Comparison of ENCODE assay signal across 8 cellular contexts in genomic region chr20:53866787-53867740, GRCh38.
A peak's percentile ranks its signal among the peaks of the same experiment; 100 is the strongest.
DNase-seq lines count a peak whose midpoint lies in the region; ATAC-seq and TF ChIP-seq lines count a peak whose summit lies in the region.

No MANE protein-coding gene starts in this region.

- H3K4me3 ChIP-seq in SU-DHL-6 (ENCODE audit: insufficient read depth, low read length, poor library complexity, severe bottlenecking) (peak overlapping the region; percentile 34), right cardiac atrium (ENCODE audit: low read length) (no peak overlapping the region)

- ATAC-seq in GM18858 (IDR thresholded peaks at IDR 0.05; ENCODE audit: unreplicated experiment) (peak; percentile 41), HG02973 (IDR thresholded peaks at IDR 0.05; ENCODE audit: unreplicated experiment) (peak; percentile 32), right cardiac atrium (no peak), omental fat pad (ENCODE audit: low FRiP score) (no peak)
- ATAC-seq in stimulated activated memory B cell treated with anti-CD40 and anti-IgM and Interleukin-4, amounts not matched to agents 10 μg/mL and 1 μg/mL and 100 μg/mL, for 72 hours = peak; percentile 63

- no peaks in the 10 kb centered on the region for H3K9me3 ChIP-seq in SU-DHL-6 (ENCODE audit: insufficient read depth, low read length)
- H3K9me3 ChIP-seq in right cardiac atrium (ENCODE audit: control insufficient read depth, low read length) = no peaks in the 10 kb centered on the region

- no peaks in the 10 kb centered on the region for H3K9me3 Mint-ChIP-seq in stimulated activated memory B cell treated with anti-CD40 and anti-IgM and Interleukin-4, amounts not matched to agents 10 μg/mL and 1 μg/mL and 100 μg/mL, for 72 hours

- peak overlapping the region; percentile 25 for H3K4me3 Mint-ChIP-seq in stimulated activated memory B cell treated with anti-CD40 and anti-IgM and Interleukin-4, amounts not matched to agents 10 μg/mL and 1 μg/mL and 100 μg/mL, for 72 hours

- peak overlapping the region; percentile 88 for H3K27ac Mint-ChIP-seq in stimulated activated memory B cell treated with anti-CD40 and anti-IgM and Interleukin-4, amounts not matched to agents 10 μg/mL and 1 μg/mL and 100 μg/mL, for 72 hours

- H3K36me3 ChIP-seq in SU-DHL-6 (ENCODE audit: low read length) = no peaks in the 10 kb centered on the region

- H3K4me1 ChIP-seq in right cardiac atrium (ENCODE audit: control insufficient read depth, insufficient read depth, low read length) = peaks cover 2% of the 10 kb centered on the region

- no peaks in the 10 kb centered on the region for H3K36me3 Mint-ChIP-seq in stimulated activated memory B cell treated with anti-CD40 and anti-IgM and Interleukin-4, amounts not matched to agents 10 μg/mL and 1 μg/mL and 100 μg/mL, for 72 hours

- H2AFZ ChIP-seq in SU-DHL-6 (ENCODE audit: low read depth, low read length, severe bottlenecking) = peak overlapping the region; percentile 87

- 44% methylated on average over 11 of the region's 11 CpGs for WGBS in right cardiac atrium

- peak overlapping the region; percentile 70 for H3K4me2 ChIP-seq in SU-DHL-6 (ENCODE audit: low read depth, low read length, poor library complexity, severe bottlenecking)

- no peaks in the 10 kb centered on the region for H3K79me2 ChIP-seq in SU-DHL-6 (ENCODE audit: insufficient read depth, low read length)

- H4K20me1 ChIP-seq in SU-DHL-6 (ENCODE audit: low read depth, low read length) = no peaks in the 10 kb centered on the region

- TF ChIP-seq CTCF in SU-DHL-6 (IDR thresholded peaks at IDR 0.05; ENCODE audit: insufficient read depth, low read length, poor library complexity, severe bottlenecking) = no peak
- TF ChIP-seq CTCF in omental fat pad (IDR thresholded peaks at IDR 0.05) = no peak

- no peaks in the 10 kb centered on the region for H3K27me3 Mint-ChIP-seq in stimulated activated memory B cell treated with anti-CD40 and anti-IgM and Interleukin-4, amounts not matched to agents 10 μg/mL and 1 μg/mL and 100 μg/mL, for 72 hours

- H3K27ac ChIP-seq in SU-DHL-6 (ENCODE audit: low read depth, low read length) = peak overlapping the region; percentile 92
- peak overlapping the region; percentile 43 for H3K27ac ChIP-seq in right cardiac atrium (ENCODE audit: low read length)

- peak overlapping the region; percentile 55 for H3K9ac ChIP-seq in SU-DHL-6 (ENCODE audit: low read length)

- H3K9me2 ChIP-seq in SU-DHL-6 (replicated peaks; ENCODE audit: insufficient read depth, low read length) = no peaks in the 10 kb centered on the region

- peaks cover 47% of the 10 kb centered on the region for H3F3A ChIP-seq in SU-DHL-6 (ENCODE audit: insufficient read depth)

- peaks cover 61% of the 10 kb centered on the region for H3K4me1 Mint-ChIP-seq in stimulated activated memory B cell treated with anti-CD40 and anti-IgM and Interleukin-4, amounts not matched to agents 10 μg/mL and 1 μg/mL and 100 μg/mL, for 72 hours

- intact Hi-C loops in right cardiac atrium (cut with DNase I) = loop anchor here in 2 of 4 donors (5.0 to 10.0 kb wide), 3 partner anchors 48 to 290 kb away; no protein-coding TSS in a partner anchor

- H3K27me3 ChIP-seq in SU-DHL-6 (ENCODE audit: low read length) (no peaks in the 10 kb centered on the region), right cardiac atrium (ENCODE audit: control insufficient read depth, insufficient read depth) (no peaks in the 10 kb centered on the region)

- DNase-seq in right cardiac atrium (no peak), NCI-H774 (lab: John Stamatoyannopoulos, UW) (no peak), omental fat pad (ENCODE audit: low spot score) (no peak)
- DNase-seq in activated CD4-positive, alpha-beta T cell treated with anti-CD3 and anti-CD28 coated beads, Interleukin-2, amount 50 U/mL, for 4 hours = no peak

Comparison
In these comparisons a context has a peak if more than half of its experiments do, and no peak if none do; other contexts are left out.
1. ATAC-seq: peak in GM18858 (single experiment), HG02973 (single experiment) and stimulated activated memory B cell treated with anti-CD40 and anti-IgM and Interleukin-4, amounts not matched to agents 10 μg/mL and 1 μg/mL and 100 μg/mL, for 72 hours (single experiment); none in right cardiac atrium (0 of 2) and omental fat pad (single experiment).